ENCODE assay signal across 12 cellular contexts in the genomic region with DNA sequence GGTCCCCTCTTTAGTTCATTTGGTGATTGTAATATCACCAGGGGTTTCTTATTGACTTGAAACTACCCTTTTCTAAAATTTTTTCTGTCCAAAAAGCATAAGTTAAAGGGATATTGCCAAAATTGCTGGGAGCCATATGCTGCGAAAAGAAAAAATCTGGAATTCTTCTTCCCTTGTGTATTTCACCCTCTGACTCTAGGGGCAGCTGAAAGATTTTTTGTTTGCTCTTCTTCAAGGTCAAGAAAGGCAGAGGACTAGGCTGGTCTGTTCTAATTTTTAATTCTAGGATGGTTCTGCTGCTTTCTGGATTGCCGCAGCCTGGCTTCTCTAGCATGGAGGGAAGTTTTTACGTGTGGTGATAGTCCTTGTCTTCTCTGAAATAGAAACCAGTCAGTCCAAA.
DNase-seq lines count a peak whose midpoint lies in the region; ATAC-seq and TF ChIP-seq lines count a peak whose summit lies in the region.
"Had no signal": no experiment of that assay in that cellular context is flagged by ENCODE, and none has a peak within 500 bp of the region (broad histone marks: within the 10 kb centered on the region; RNA-seq: fewer than 3 reads in every experiment).

No MANE protein-coding gene starts in this region.

- CTCF ChIA-PET in Panc1 (lab: Charles Lee), result no interaction called here

- intact Hi-C loops in right cardiac atrium (cut with DNase I) (no loop called here), left ventricle myocardium inferior (cut with micrococcal nuclease) (no loop called here), Panc1 (cut with micrococcal nuclease; ENCODE audit: unreplicated experiment) (no loop called here)

- DNase-seq in right cardiac atrium (no peak), left ventricle myocardium inferior (no peak), Panc1 (ENCODE audit: low read depth, low spot score) (no peak), fibroblast of the aortic adventitia (ENCODE audit: low read depth) (peak; percentile 41), suprapubic skin (ENCODE audit: low spot score in 2 of 2) (no peak), DMS153 (lab: John Stamatoyannopoulos, UW) (no peak), omental fat pad (ENCODE audit: low spot score) (no peak)
- DNase-seq: Calu3, left colon, NCI-H187 treated with DMSO at 0.1 percent for 48 hours had no signal

- no peak for TF ChIP-seq EP300 in suprapubic skin (IDR thresholded peaks at IDR 0.05)

- BruUV-seq in Panc1 (replicated peaks; lab: Mats Ljungman, UMichigan), result TSS peak; percentile 70

- H3K4me3 ChIP-seq in right cardiac atrium (ENCODE audit: low read length), result peak overlapping the region; percentile 3
- no peak overlapping the region for H3K4me3 ChIP-seq in left ventricle myocardium inferior
- H3K4me3 ChIP-seq in Panc1 (ENCODE audit: low read depth in 2 of 2, low read length in 2 of 2), result peak overlapping the region; percentile 51 to 57
- H3K4me3 ChIP-seq in fibroblast of the aortic adventitia (ENCODE audit: low read depth, low read length), result peak overlapping the region; percentile 23
- H3K4me3 ChIP-seq in suprapubic skin, result peak overlapping the region; percentile 7
- H3K4me3 ChIP-seq: vagina had no signal

- in situ Hi-C loops in Panc1 (cut with HindIII; ENCODE audit: low pct_unique_long_range_greater_than_20kb, low sequenced_read_pairs), result no loop called here

- 64% methylated on average over 3 of the region's 3 CpGs for WGBS in right cardiac atrium
- 70% methylated on average over 3 of the region's 3 CpGs for WGBS in suprapubic skin

- H3K4me1 ChIP-seq in right cardiac atrium (ENCODE audit: control insufficient read depth, insufficient read depth, low read length) (no peaks in the 10 kb centered on the region), left ventricle myocardium inferior (peaks cover 17% of the 10 kb centered on the region), Panc1 (ENCODE audit: control insufficient read depth, insufficient read depth, low read length) (peaks cover 34% of the 10 kb centered on the region), suprapubic skin (peaks cover 36% of the 10 kb centered on the region)

- POLR2A ChIA-PET in Panc1 (lab: Charles Lee), result no interaction called here

- ATAC-seq in right cardiac atrium (no peak), Panc1 (no peak), HG02973 (IDR thresholded peaks at IDR 0.05; ENCODE audit: unreplicated experiment) (no peak), omental fat pad (ENCODE audit: low FRiP score) (no peak)
- ATAC-seq: left colon had no signal

- no peak for TF ChIP-seq CTCF in left ventricle myocardium inferior (IDR thresholded peaks at IDR 0.05; ENCODE audit: borderline replicate concordance)
- no peak for TF ChIP-seq CTCF in Panc1 (IDR thresholded peaks at IDR 0.05)
- TF ChIP-seq CTCF in fibroblast of the aortic adventitia (IDR thresholded peaks at IDR 0.05; ENCODE audit: insufficient read depth, low read length), result peak; percentile 35
- no peak for TF ChIP-seq CTCF in suprapubic skin (IDR thresholded peaks at IDR 0.05)
- no peak for TF ChIP-seq CTCF in omental fat pad (IDR thresholded peaks at IDR 0.05)

- TF ChIP-seq POLR2A in suprapubic skin (IDR thresholded peaks at IDR 0.05), result no peak

- H3K27ac ChIP-seq in right cardiac atrium (ENCODE audit: low read length) (no peak overlapping the region), left ventricle myocardium inferior (replicated peaks) (no peak overlapping the region), Panc1 (ENCODE audit: low read length) (peak overlapping the region; percentile 84), suprapubic skin (no peak overlapping the region)
- H3K27ac ChIP-seq: vagina had no signal

- H3K27me3 ChIP-seq in right cardiac atrium (ENCODE audit: control insufficient read depth, insufficient read depth), result no peaks in the 10 kb centered on the region
- H3K27me3 ChIP-seq in left ventricle myocardium inferior (ENCODE audit: low read depth), result peaks cover 71% of the 10 kb centered on the region
- no peaks in the 10 kb centered on the region for H3K27me3 ChIP-seq in Panc1 (ENCODE audit: control insufficient read depth, insufficient read depth, low read length)
- peaks cover 35% of the 10 kb centered on the region for H3K27me3 ChIP-seq in suprapubic skin
- H3K27me3 ChIP-seq: vagina had no signal

- H3K36me3 ChIP-seq in left ventricle myocardium inferior (no peaks in the 10 kb centered on the region), Panc1 (ENCODE audit: control insufficient read depth, insufficient read depth, low read length) (no peaks in the 10 kb centered on the region), suprapubic skin (no peaks in the 10 kb centered on the region)
- H3K36me3 ChIP-seq: vagina had no signal

- no peaks in the 10 kb centered on the region for H3K9me3 ChIP-seq in right cardiac atrium (ENCODE audit: control insufficient read depth, low read length)
- no peaks in the 10 kb centered on the region for H3K9me3 ChIP-seq in left ventricle myocardium inferior (replicated peaks)
- no peaks in the 10 kb centered on the region for H3K9me3 ChIP-seq in Panc1 (ENCODE audit: control insufficient read depth, insufficient read depth, low read depth, low read length)
- H3K9me3 ChIP-seq in suprapubic skin, result no peaks in the 10 kb centered on the region
- H3K9me3 ChIP-seq: vagina had no signal
